In genomic region chr16:79089735-79090284, GRCh38 we compare ENCODE assay signal across 9 cellular contexts.
DNase-seq lines count a peak whose midpoint lies in the region; ATAC-seq, FAIRE-seq and TF ChIP-seq lines count a peak whose summit lies in the region.
"Had no signal": no experiment of that assay in that cellular context is flagged by ENCODE, and none has a peak within 500 bp of the region (broad histone marks: within the 10 kb centered on the region; RNA-seq: fewer than 3 reads in every experiment).

No MANE protein-coding gene starts in this region.

- no peaks in the 10 kb centered on the region for H3K79me2 ChIP-seq in Loucy (ENCODE audit: insufficient read depth, low read length)

- CTCF ChIA-PET in CD8-positive, alpha-beta memory T cell (lab: Charles Lee): interaction anchor here (1.4 kb wide), 1 partner anchor 511 kb away, joined by 3 read pairs; the partner anchor contains the start of gene MAF

- peak in 4 of 5 donors; percentile 18 to 62 (median 42) for DNase-seq in CD8-positive, alpha-beta memory T cell
- peak; percentile 69 for DNase-seq in activated T-helper 2 cell treated with anti-CD3 and anti-CD28 coated beads, Interferon-gamma antibody, Interleukin-2, Interleukin-4, amounts not matched to agents 10 μg/mL and 5 μg/mL and 100 μg/mL, durations not matched to agents 14 hours and 24 hours and 36 hours (ENCODE audit: low spot score)
- DNase-seq in small intestine (peak; percentile 31), HPDE6-E6E7 (ENCODE audit: extremely low spot score) (no peak), kidney tubule cell (ENCODE audit: low spot score) (no peak), iPS-NIHi7 (ENCODE audit: extremely low spot score) (no peak)

- H3K27ac Mint-ChIP-seq in CD8-positive, alpha-beta memory T cell: peak overlapping the region; percentile 27 to 89 (median 77)
- peak overlapping the region; percentile 89 for H3K27ac Mint-ChIP-seq in activated T-helper 2 cell treated with anti-CD3 and anti-CD28 coated beads, Interferon-gamma antibody, Interleukin-2, Interleukin-4, amounts not matched to agents 10 μg/mL and 5 μg/mL and 100 μg/mL, durations not matched to agents 14 hours and 24 hours and 36 hours

- WGBS in small intestine, 3 donors: 32 to 55% (median 39%) methylated on average over 10 of the region's 10 CpGs

- no peaks in the 10 kb centered on the region for H3K27me3 Mint-ChIP-seq in CD8-positive, alpha-beta memory T cell
- no peaks in the 10 kb centered on the region for H3K27me3 Mint-ChIP-seq in activated T-helper 2 cell treated with anti-CD3 and anti-CD28 coated beads, Interferon-gamma antibody, Interleukin-2, Interleukin-4, amounts not matched to agents 10 μg/mL and 5 μg/mL and 100 μg/mL, durations not matched to agents 14 hours and 24 hours and 36 hours (ENCODE audit: low read depth)

- H3K36me3 ChIP-seq in CD8-positive, alpha-beta memory T cell (ENCODE audit: insufficient read depth, low read length): no peaks in the 10 kb centered on the region
- H3K36me3 ChIP-seq in Loucy (ENCODE audit: insufficient read depth, low read length): no peaks in the 10 kb centered on the region
- no peaks in the 10 kb centered on the region for H3K36me3 ChIP-seq in small intestine (ENCODE audit: control insufficient read depth in 2 of 2, insufficient read depth in 2 of 2, low read length in 2 of 2)
- H3K36me3 ChIP-seq: SJSA1 had no signal

- peak overlapping the region; percentile 75 to 87 (median 80) for H3K4me3 Mint-ChIP-seq in CD8-positive, alpha-beta memory T cell
- H3K4me3 Mint-ChIP-seq in activated T-helper 2 cell treated with anti-CD3 and anti-CD28 coated beads, Interferon-gamma antibody, Interleukin-2, Interleukin-4, amounts not matched to agents 10 μg/mL and 5 μg/mL and 100 μg/mL, durations not matched to agents 14 hours and 24 hours and 36 hours (ENCODE audit: low read depth): peak overlapping the region; percentile 51

- H3K4me3 ChIP-seq in CD8-positive, alpha-beta memory T cell (ENCODE audit: low read length): peak overlapping the region; percentile 31
- H3K4me3 ChIP-seq in Loucy (ENCODE audit: low read length, poor library complexity, severe bottlenecking): peak overlapping the region; percentile 71
- H3K4me3 ChIP-seq in small intestine (ENCODE audit: low read depth in 1 of 2, low read length in 2 of 2): no peak overlapping the region
- H3K4me3 ChIP-seq: SJSA1 had no signal

- no peaks in the 10 kb centered on the region for H4K20me1 ChIP-seq in Loucy (ENCODE audit: insufficient read depth, low read length, poor library complexity, severe bottlenecking)

- H3K9me2 ChIP-seq in Loucy (replicated peaks; ENCODE audit: low read depth, low read length): no peaks in the 10 kb centered on the region

- no peak for ATAC-seq in HG03039 (IDR thresholded peaks at IDR 0.05; ENCODE audit: unreplicated experiment)

- peak overlapping the region; percentile 19; the same call in 1 of the 2 replicates for H2AFZ ChIP-seq in Loucy (ENCODE audit: low read length)

- POLR2A ChIA-PET in CD8-positive, alpha-beta memory T cell (lab: Charles Lee): interaction anchor here (0.6 to 0.9 kb wide), 2 partner anchors 197 to 511 kb away, joined by 3 to 4 read pairs; no protein-coding TSS in a partner anchor

- H3K4me2 ChIP-seq in Loucy (ENCODE audit: low read depth, low read length, poor library complexity, severe bottlenecking): peak overlapping the region; percentile 87

- no peaks in the 10 kb centered on the region for H3F3A ChIP-seq in Loucy (ENCODE audit: low read depth)

- H3K9ac ChIP-seq in Loucy (ENCODE audit: low read depth, low read length, poor library complexity, severe bottlenecking): peak overlapping the region; percentile 69

- no peak overlapping the region for H3K27ac ChIP-seq in CD8-positive, alpha-beta memory T cell (ENCODE audit: low read depth, low read length)
- peak overlapping the region in 1 of 2 donors; percentile 36 for H3K27ac ChIP-seq in small intestine (ENCODE audit: low read depth in 1 of 2, low read length in 1 of 2)
- H3K27ac ChIP-seq: SJSA1 had no signal

- no peak for FAIRE-seq in small intestine (lab: Jason Lieb, UNC)

- intact Hi-C loops in activated T-helper 2 cell treated with anti-CD3 and anti-CD28 coated beads, Interferon-gamma antibody, Interleukin-2, Interleukin-4, amounts not matched to agents 10 μg/mL and 5 μg/mL and 100 μg/mL, durations not matched to agents 14 hours and 24 hours and 36 hours (cut with micrococcal nuclease): loop anchor here (1.0 to 5.0 kb wide), 7 partner anchors 14 to 512 kb away; partner anchors contain the start of gene MAF

- H3K9me3 ChIP-seq in CD8-positive, alpha-beta memory T cell (ENCODE audit: low read length): no peaks in the 10 kb centered on the region
- H3K9me3 ChIP-seq in Loucy (ENCODE audit: insufficient read depth, low read depth, low read length) (no peaks in the 10 kb centered on the region), small intestine (ENCODE audit: control insufficient read depth, low read depth) (no peaks in the 10 kb centered on the region)
- H3K9me3 ChIP-seq: SJSA1 had no signal

- H3K27me3 ChIP-seq in CD8-positive, alpha-beta memory T cell (ENCODE audit: insufficient read depth, low read length, poor library complexity, severe bottlenecking): no peaks in the 10 kb centered on the region
- H3K27me3 ChIP-seq in Loucy (ENCODE audit: insufficient read depth, low read length, poor library complexity, severe bottlenecking): no peaks in the 10 kb centered on the region
- no peaks in the 10 kb centered on the region for H3K27me3 ChIP-seq in small intestine (ENCODE audit: control insufficient read depth in 2 of 2, insufficient read depth in 2 of 2, low read length in 2 of 2)
- H3K27me3 ChIP-seq: SJSA1 had no signal

- peaks cover 0 to 2% (median 0%) of the 10 kb centered on the region in 3 donors for H3K36me3 Mint-ChIP-seq in CD8-positive, alpha-beta memory T cell
- peaks cover 12% of the 10 kb centered on the region for H3K36me3 Mint-ChIP-seq in activated T-helper 2 cell treated with anti-CD3 and anti-CD28 coated beads, Interferon-gamma antibody, Interleukin-2, Interleukin-4, amounts not matched to agents 10 μg/mL and 5 μg/mL and 100 μg/mL, durations not matched to agents 14 hours and 24 hours and 36 hours (ENCODE audit: low read depth)

- H3K9me3 Mint-ChIP-seq in CD8-positive, alpha-beta memory T cell: no peaks in the 10 kb centered on the region
- H3K9me3 Mint-ChIP-seq in activated T-helper 2 cell treated with anti-CD3 and anti-CD28 coated beads, Interferon-gamma antibody, Interleukin-2, Interleukin-4, amounts not matched to agents 10 μg/mL and 5 μg/mL and 100 μg/mL, durations not matched to agents 14 hours and 24 hours and 36 hours: peaks cover 7% of the 10 kb centered on the region

- peaks cover 48 to 58% (median 53%) of the 10 kb centered on the region in 3 donors for H3K4me1 Mint-ChIP-seq in CD8-positive, alpha-beta memory T cell
- peaks cover 53% of the 10 kb centered on the region for H3K4me1 Mint-ChIP-seq in activated T-helper 2 cell treated with anti-CD3 and anti-CD28 coated beads, Interferon-gamma antibody, Interleukin-2, Interleukin-4, amounts not matched to agents 10 μg/mL and 5 μg/mL and 100 μg/mL, durations not matched to agents 14 hours and 24 hours and 36 hours (ENCODE audit: low read depth)

- TF ChIP-seq CTCF in Loucy (conservative IDR thresholded peaks at IDR 0.05; ENCODE audit: low read length): no peak

- peaks cover 54% of the 10 kb centered on the region for H3K4me1 ChIP-seq in CD8-positive, alpha-beta memory T cell (ENCODE audit: insufficient read depth, low read length)
- H3K4me1 ChIP-seq in Loucy (ENCODE audit: insufficient read depth, low read length, poor library complexity, severe bottlenecking): peaks cover 74% of the 10 kb centered on the region
- H3K4me1 ChIP-seq in small intestine (ENCODE audit: control insufficient read depth in 2 of 2, insufficient read depth in 1 of 2, low read depth in 1 of 2, low read length in 1 of 2): no peaks in the 10 kb centered on the region
- H3K4me1 ChIP-seq: SJSA1 had no signal

Comparison
In these comparisons a context has a peak if more than half of its experiments do, and no peak if none do; other contexts are left out.
1. DNase-seq: peak in CD8-positive, alpha-beta memory T cell (4 of 5), activated T-helper 2 cell treated with anti-CD3 and anti-CD28 coated beads, Interferon-gamma antibody, Interleukin-2, Interleukin-4, amounts not matched to agents 10 μg/mL and 5 μg/mL and 100 μg/mL, durations not matched to agents 14 hours and 24 hours and 36 hours (single experiment) and small intestine (single experiment); none in HPDE6-E6E7 (single experiment), kidney tubule cell (single experiment) and iPS-NIHi7 (single experiment).
2. H3K4me3 ChIP-seq: peak in CD8-positive, alpha-beta memory T cell (single experiment) and Loucy (single experiment); none in small intestine (0 of 2).